Comparison of ENCODE assay signal across 1 cellular context in genomic region chrX:9995855-9996339, GRCh38.
TF ChIP-seq lines count a peak whose summit lies in the region.

No MANE protein-coding gene starts in this region.

TF ChIP-seq in GM12878, 131 proteins besides CTCF, POLR2A, EP300 and RAD21 (continued from another document and continues in another):
- TF ChIP-seq, protein P1, sequence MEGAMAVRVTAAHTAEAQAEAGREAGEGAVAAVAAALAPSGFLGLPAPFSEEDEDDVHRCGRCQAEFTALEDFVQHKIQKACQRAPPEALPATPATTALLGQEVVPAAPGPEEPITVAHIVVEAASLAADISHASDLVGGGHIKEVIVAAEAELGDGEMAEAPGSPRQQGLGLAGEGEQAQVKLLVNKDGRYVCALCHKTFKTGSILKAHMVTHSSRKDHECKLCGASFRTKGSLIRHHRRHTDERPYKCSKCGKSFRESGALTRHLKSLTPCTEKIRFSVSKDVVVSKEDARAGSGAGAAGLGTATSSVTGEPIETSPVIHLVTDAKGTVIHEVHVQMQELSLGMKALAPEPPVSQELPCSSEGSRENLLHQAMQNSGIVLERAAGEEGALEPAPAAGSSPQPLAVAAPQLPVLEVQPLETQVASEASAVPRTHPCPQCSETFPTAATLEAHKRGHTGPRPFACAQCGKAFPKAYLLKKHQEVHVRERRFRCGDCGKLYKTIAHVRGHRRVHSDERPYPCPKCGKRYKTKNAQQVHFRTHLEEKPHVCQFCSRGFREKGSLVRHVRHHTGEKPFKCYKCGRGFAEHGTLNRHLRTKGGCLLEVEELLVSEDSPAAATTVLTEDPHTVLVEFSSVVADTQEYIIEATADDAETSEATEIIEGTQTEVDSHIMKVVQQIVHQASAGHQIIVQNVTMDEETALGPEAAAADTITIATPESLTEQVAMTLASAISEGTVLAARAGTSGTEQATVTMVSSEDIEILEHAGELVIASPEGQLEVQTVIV (IDR thresholded peaks at IDR 0.05; ENCODE audit: borderline replicate concordance, partially characterized antibody): no peak
- TF ChIP-seq PRDM15 (CRISPR knock-in tag; IDR thresholded peaks at IDR 0.05): no peak
- TF ChIP-seq RFX5 (IDR thresholded peaks at IDR 0.05; ENCODE audit: low read depth, low read length): no peak
- TF ChIP-seq PAX8 (IDR thresholded peaks at IDR 0.05): no peak
- no peak for TF ChIP-seq ATF7 (IDR thresholded peaks at IDR 0.05; ENCODE audit: low read depth)
- peak; percentile 100 for TF ChIP-seq SMC3 (IDR thresholded peaks at IDR 0.05; ENCODE audit: borderline replicate concordance, low read length)
- TF ChIP-seq, protein P2, sequence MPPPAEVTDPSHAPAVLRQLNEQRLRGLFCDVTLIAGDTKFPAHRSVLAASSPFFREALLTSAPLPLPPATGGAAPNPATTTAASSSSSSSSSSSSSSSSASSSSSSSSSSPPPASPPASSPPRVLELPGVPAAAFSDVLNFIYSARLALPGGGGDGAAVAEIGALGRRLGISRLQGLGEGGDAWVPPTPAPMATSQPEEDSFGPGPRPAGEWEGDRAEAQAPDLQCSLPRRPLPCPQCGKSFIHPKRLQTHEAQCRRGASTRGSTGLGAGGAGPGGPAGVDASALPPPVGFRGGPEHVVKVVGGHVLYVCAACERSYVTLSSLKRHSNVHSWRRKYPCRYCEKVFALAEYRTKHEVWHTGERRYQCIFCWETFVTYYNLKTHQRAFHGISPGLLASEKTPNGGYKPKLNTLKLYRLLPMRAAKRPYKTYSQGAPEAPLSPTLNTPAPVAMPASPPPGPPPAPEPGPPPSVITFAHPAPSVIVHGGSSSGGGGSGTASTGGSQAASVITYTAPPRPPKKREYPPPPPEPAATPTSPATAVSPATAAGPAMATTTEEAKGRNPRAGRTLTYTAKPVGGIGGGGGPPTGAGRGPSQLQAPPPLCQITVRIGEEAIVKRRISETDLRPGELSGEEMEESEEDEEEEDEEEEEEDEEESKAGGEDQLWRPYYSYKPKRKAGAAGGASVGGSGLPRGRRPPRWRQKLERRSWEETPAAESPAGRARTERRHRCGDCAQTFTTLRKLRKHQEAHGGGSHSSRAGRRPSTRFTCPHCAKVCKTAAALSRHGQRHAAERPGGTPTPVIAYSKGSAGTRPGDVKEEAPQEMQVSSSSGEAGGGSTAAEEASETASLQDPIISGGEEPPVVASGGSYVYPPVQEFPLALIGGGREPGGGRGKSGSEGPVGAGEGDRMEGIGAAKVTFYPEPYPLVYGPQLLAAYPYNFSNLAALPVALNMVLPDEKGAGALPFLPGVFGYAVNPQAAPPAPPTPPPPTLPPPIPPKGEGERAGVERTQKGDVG (CRISPR knock-in tag; IDR thresholded peaks at IDR 0.05): no peak
- TF ChIP-seq, protein P3, sequence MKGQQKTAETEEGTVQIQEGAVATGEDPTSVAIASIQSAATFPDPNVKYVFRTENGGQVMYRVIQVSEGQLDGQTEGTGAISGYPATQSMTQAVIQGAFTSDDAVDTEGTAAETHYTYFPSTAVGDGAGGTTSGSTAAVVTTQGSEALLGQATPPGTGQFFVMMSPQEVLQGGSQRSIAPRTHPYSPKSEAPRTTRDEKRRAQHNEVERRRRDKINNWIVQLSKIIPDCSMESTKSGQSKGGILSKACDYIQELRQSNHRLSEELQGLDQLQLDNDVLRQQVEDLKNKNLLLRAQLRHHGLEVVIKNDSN (IDR thresholded peaks at IDR 0.05; ENCODE audit: borderline replicate concordance, extremely low read length, insufficient read depth, low read depth, low read length): no peak
- 0 out of 2 replicates have a peak, but pooled peaks have one; percentile 25 for TF ChIP-seq CBX5 (IDR thresholded peaks at IDR 0.05; ENCODE audit: low read depth)
- TF ChIP-seq IKZF2 (IDR thresholded peaks at IDR 0.05): peak; percentile 80 to 85
- TF ChIP-seq KAT2A (conservative IDR thresholded peaks at IDR 0.05; ENCODE audit: control insufficient read depth, low read depth, low read length): no peak
- TF ChIP-seq, protein P4, sequence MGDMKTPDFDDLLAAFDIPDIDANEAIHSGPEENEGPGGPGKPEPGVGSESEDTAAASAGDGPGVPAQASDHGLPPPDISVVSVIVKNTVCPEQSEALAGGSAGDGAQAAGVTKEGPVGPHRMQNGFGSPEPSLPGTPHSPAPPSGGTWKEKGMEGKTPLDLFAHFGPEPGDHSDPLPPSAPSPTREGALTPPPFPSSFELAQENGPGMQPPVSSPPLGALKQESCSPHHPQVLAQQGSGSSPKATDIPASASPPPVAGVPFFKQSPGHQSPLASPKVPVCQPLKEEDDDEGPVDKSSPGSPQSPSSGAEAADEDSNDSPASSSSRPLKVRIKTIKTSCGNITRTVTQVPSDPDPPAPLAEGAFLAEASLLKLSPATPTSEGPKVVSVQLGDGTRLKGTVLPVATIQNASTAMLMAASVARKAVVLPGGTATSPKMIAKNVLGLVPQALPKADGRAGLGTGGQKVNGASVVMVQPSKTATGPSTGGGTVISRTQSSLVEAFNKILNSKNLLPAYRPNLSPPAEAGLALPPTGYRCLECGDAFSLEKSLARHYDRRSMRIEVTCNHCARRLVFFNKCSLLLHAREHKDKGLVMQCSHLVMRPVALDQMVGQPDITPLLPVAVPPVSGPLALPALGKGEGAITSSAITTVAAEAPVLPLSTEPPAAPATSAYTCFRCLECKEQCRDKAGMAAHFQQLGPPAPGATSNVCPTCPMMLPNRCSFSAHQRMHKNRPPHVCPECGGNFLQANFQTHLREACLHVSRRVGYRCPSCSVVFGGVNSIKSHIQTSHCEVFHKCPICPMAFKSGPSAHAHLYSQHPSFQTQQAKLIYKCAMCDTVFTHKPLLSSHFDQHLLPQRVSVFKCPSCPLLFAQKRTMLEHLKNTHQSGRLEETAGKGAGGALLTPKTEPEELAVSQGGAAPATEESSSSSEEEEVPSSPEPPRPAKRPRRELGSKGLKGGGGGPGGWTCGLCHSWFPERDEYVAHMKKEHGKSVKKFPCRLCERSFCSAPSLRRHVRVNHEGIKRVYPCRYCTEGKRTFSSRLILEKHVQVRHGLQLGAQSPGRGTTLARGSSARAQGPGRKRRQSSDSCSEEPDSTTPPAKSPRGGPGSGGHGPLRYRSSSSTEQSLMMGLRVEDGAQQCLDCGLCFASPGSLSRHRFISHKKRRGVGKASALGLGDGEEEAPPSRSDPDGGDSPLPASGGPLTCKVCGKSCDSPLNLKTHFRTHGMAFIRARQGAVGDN (IDR thresholded peaks at IDR 0.05): peak; percentile 58; the same call in 1 of the 2 replicates
- TF ChIP-seq NBN (IDR thresholded peaks at IDR 0.05): peak; percentile 60
- TF ChIP-seq POLR2AphosphoS2 (IDR thresholded peaks at IDR 0.05; ENCODE audit: low read depth, low read length): no peak
- TF ChIP-seq, protein P5, sequence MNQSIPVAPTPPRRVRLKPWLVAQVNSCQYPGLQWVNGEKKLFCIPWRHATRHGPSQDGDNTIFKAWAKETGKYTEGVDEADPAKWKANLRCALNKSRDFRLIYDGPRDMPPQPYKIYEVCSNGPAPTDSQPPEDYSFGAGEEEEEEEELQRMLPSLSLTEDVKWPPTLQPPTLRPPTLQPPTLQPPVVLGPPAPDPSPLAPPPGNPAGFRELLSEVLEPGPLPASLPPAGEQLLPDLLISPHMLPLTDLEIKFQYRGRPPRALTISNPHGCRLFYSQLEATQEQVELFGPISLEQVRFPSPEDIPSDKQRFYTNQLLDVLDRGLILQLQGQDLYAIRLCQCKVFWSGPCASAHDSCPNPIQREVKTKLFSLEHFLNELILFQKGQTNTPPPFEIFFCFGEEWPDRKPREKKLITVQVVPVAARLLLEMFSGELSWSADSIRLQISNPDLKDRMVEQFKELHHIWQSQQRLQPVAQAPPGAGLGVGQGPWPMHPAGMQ (IDR thresholded peaks at IDR 0.05; ENCODE audit: borderline replicate concordance): no peak
- no peak for TF ChIP-seq CEBPB (IDR thresholded peaks at IDR 0.05; ENCODE audit: borderline replicate concordance in 1 of 2, low read depth in 2 of 2, low read length in 2 of 2)
- TF ChIP-seq, protein P6, sequence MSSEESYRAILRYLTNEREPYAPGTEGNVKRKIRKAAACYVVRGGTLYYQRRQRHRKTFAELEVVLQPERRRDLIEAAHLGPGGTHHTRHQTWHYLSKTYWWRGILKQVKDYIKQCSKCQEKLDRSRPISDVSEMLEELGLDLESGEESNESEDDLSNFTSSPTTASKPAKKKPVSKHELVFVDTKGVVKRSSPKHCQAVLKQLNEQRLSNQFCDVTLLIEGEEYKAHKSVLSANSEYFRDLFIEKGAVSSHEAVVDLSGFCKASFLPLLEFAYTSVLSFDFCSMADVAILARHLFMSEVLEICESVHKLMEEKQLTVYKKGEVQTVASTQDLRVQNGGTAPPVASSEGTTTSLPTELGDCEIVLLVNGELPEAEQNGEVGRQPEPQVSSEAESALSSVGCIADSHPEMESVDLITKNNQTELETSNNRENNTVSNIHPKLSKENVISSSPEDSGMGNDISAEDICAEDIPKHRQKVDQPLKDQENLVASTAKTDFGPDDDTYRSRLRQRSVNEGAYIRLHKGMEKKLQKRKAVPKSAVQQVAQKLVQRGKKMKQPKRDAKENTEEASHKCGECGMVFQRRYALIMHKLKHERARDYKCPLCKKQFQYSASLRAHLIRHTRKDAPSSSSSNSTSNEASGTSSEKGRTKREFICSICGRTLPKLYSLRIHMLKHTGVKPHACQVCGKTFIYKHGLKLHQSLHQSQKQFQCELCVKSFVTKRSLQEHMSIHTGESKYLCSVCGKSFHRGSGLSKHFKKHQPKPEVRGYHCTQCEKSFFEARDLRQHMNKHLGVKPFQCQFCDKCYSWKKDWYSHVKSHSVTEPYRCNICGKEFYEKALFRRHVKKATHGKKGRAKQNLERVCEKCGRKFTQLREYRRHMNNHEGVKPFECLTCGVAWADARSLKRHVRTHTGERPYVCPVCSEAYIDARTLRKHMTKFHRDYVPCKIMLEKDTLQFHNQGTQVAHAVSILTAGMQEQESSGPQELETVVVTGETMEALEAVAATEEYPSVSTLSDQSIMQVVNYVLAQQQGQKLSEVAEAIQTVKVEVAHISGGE (CRISPR knock-in tag; IDR thresholded peaks at IDR 0.05): no peak
- TF ChIP-seq ZSCAN29 (IDR thresholded peaks at IDR 0.05): no peak
- no peak for TF ChIP-seq LARP7 (IDR thresholded peaks at IDR 0.05)
- TF ChIP-seq, protein P7, sequence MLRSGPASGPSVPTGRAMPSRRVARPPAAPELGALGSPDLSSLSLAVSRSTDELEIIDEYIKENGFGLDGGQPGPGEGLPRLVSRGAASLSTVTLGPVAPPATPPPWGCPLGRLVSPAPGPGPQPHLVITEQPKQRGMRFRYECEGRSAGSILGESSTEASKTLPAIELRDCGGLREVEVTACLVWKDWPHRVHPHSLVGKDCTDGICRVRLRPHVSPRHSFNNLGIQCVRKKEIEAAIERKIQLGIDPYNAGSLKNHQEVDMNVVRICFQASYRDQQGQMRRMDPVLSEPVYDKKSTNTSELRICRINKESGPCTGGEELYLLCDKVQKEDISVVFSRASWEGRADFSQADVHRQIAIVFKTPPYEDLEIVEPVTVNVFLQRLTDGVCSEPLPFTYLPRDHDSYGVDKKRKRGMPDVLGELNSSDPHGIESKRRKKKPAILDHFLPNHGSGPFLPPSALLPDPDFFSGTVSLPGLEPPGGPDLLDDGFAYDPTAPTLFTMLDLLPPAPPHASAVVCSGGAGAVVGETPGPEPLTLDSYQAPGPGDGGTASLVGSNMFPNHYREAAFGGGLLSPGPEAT (IDR thresholded peaks at IDR 0.05; ENCODE audit: low read depth): peak; percentile 50; the same call in 1 of the 2 replicates
- TF ChIP-seq, protein P8, sequence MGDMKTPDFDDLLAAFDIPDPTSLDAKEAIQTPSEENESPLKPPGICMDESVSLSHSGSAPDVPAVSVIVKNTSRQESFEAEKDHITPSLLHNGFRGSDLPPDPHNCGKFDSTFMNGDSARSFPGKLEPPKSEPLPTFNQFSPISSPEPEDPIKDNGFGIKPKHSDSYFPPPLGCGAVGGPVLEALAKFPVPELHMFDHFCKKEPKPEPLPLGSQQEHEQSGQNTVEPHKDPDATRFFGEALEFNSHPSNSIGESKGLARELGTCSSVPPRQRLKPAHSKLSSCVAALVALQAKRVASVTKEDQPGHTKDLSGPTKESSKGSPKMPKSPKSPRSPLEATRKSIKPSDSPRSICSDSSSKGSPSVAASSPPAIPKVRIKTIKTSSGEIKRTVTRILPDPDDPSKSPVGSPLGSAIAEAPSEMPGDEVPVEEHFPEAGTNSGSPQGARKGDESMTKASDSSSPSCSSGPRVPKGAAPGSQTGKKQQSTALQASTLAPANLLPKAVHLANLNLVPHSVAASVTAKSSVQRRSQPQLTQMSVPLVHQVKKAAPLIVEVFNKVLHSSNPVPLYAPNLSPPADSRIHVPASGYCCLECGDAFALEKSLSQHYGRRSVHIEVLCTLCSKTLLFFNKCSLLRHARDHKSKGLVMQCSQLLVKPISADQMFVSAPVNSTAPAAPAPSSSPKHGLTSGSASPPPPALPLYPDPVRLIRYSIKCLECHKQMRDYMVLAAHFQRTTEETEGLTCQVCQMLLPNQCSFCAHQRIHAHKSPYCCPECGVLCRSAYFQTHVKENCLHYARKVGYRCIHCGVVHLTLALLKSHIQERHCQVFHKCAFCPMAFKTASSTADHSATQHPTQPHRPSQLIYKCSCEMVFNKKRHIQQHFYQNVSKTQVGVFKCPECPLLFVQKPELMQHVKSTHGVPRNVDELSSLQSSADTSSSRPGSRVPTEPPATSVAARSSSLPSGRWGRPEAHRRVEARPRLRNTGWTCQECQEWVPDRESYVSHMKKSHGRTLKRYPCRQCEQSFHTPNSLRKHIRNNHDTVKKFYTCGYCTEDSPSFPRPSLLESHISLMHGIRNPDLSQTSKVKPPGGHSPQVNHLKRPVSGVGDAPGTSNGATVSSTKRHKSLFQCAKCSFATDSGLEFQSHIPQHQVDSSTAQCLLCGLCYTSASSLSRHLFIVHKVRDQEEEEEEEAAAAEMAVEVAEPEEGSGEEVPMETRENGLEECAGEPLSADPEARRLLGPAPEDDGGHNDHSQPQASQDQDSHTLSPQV (IDR thresholded peaks at IDR 0.05): peak; percentile 79; the same call in 1 of the 2 replicates
- 0 out of 2 replicates have a peak, but pooled peaks have one; percentile 8 for TF ChIP-seq NR2F1 (conservative IDR thresholded peaks at IDR 0.05)
- no peak for TF ChIP-seq NRF1 (conservative IDR thresholded peaks at IDR 0.05; ENCODE audit: low read depth, low read length)
- no peak for TF ChIP-seq SP1 (IDR thresholded peaks at IDR 0.05; ENCODE audit: low read depth, low read length)
- TF ChIP-seq EED (IDR thresholded peaks at IDR 0.05; ENCODE audit: low read depth): peak; percentile 71
